In the genomic region with DNA sequence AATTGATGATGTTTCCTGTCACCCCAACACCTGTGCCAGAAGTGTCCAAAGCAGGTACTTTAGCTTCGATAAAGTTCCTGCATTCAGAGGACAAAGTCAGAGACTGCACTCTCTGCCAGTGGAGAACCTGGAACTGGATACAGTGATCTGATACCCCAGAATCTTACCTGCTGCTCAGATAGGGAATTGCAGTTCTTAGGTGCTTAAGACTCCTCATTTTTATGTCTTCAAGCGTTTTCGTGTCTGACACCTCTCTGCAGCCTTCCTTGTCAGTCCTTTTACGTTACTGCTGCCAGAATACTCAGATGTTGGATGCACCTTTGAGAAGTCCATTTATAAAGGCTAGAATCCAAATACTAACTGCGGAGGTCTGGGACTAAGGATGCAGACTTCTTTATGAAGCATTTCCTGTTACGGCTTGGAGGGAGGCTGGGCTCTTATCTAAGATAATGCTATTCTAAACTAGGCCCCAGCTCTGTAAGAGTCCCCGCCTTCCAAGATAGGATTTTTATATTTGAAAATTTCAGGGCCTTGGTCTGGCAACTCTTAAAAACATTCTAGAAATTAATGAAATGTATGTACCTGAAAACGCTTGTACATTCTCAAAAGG, we compare ENCODE assay signal across 2 cellular contexts.
TF ChIP-seq lines count a peak whose summit lies in the region.

No MANE protein-coding gene starts in this region.

TF ChIP-seq in HepG2, 621 proteins besides CTCF, POLR2A, EP300 and RAD21:
- no peak for TF ChIP-seq ZNF646 (CRISPR knock-in tag; IDR thresholded peaks at IDR 0.05)
- TF ChIP-seq, protein P1, sequence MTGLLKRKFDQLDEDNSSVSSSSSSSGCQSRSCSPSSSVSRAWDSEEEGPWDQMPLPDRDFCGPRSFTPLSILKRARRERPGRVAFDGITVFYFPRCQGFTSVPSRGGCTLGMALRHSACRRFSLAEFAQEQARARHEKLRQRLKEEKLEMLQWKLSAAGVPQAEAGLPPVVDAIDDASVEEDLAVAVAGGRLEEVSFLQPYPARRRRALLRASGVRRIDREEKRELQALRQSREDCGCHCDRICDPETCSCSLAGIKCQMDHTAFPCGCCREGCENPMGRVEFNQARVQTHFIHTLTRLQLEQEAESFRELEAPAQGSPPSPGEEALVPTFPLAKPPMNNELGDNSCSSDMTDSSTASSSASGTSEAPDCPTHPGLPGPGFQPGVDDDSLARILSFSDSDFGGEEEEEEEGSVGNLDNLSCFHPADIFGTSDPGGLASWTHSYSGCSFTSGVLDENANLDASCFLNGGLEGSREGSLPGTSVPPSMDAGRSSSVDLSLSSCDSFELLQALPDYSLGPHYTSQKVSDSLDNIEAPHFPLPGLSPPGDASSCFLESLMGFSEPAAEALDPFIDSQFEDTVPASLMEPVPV (CRISPR knock-in tag; IDR thresholded peaks at IDR 0.05): no peak
- TF ChIP-seq, protein P2, sequence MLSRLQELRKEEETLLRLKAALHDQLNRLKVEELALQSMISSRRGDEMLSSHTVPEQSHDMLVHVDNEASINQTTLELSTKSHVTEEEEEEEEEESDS (CRISPR knock-in tag; IDR thresholded peaks at IDR 0.05; ENCODE audit: borderline replicate concordance): no peak
- TF ChIP-seq NPAS2 (CRISPR knock-in tag; IDR thresholded peaks at IDR 0.05; ENCODE audit: borderline replicate concordance): no peak
- no peak for TF ChIP-seq SP1 (IDR thresholded peaks at IDR 0.05)
- TF ChIP-seq SP1 (CRISPR knock-in tag; IDR thresholded peaks at IDR 0.05): no peak
- no peak for TF ChIP-seq ZNF644 (CRISPR knock-in tag; IDR thresholded peaks at IDR 0.05; ENCODE audit: low read depth)
- no peak for TF ChIP-seq GPN1 (CRISPR knock-in tag; IDR thresholded peaks at IDR 0.05; ENCODE audit: borderline replicate concordance)
- TF ChIP-seq SALL1 (CRISPR knock-in tag; IDR thresholded peaks at IDR 0.05): no peak
- no peak for TF ChIP-seq ATF7-NPFF (CRISPR knock-in tag; IDR thresholded peaks at IDR 0.05; ENCODE audit: low read depth)
- TF ChIP-seq, protein P3, sequence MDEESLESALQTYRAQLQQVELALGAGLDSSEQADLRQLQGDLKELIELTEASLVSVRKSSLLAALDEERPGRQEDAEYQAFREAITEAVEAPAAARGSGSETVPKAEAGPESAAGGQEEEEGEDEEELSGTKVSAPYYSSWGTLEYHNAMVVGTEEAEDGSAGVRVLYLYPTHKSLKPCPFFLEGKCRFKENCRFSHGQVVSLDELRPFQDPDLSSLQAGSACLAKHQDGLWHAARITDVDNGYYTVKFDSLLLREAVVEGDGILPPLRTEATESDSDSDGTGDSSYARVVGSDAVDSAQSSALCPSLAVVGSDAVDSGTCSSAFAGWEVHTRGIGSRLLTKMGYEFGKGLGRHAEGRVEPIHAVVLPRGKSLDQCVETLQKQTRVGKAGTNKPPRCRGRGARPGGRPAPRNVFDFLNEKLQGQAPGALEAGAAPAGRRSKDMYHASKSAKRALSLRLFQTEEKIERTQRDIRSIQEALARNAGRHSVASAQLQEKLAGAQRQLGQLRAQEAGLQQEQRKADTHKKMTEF (CRISPR knock-in tag; IDR thresholded peaks at IDR 0.05): no peak
- TF ChIP-seq ZBTB38 (CRISPR knock-in tag; IDR thresholded peaks at IDR 0.05): no peak
- no peak for TF ChIP-seq NCOA1 (CRISPR knock-in tag; IDR thresholded peaks at IDR 0.05)
- TF ChIP-seq, protein P4, sequence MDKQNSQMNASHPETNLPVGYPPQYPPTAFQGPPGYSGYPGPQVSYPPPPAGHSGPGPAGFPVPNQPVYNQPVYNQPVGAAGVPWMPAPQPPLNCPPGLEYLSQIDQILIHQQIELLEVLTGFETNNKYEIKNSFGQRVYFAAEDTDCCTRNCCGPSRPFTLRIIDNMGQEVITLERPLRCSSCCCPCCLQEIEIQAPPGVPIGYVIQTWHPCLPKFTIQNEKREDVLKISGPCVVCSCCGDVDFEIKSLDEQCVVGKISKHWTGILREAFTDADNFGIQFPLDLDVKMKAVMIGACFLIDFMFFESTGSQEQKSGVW (CRISPR knock-in tag; IDR thresholded peaks at IDR 0.05; ENCODE audit: borderline replicate concordance): no peak
- no peak for TF ChIP-seq NKX3-1 (CRISPR knock-in tag; IDR thresholded peaks at IDR 0.05)

TF ChIP-seq in liver, 16 proteins besides CTCF, POLR2A, EP300 and RAD21 (continued from another document):
- TF ChIP-seq, protein P5, sequence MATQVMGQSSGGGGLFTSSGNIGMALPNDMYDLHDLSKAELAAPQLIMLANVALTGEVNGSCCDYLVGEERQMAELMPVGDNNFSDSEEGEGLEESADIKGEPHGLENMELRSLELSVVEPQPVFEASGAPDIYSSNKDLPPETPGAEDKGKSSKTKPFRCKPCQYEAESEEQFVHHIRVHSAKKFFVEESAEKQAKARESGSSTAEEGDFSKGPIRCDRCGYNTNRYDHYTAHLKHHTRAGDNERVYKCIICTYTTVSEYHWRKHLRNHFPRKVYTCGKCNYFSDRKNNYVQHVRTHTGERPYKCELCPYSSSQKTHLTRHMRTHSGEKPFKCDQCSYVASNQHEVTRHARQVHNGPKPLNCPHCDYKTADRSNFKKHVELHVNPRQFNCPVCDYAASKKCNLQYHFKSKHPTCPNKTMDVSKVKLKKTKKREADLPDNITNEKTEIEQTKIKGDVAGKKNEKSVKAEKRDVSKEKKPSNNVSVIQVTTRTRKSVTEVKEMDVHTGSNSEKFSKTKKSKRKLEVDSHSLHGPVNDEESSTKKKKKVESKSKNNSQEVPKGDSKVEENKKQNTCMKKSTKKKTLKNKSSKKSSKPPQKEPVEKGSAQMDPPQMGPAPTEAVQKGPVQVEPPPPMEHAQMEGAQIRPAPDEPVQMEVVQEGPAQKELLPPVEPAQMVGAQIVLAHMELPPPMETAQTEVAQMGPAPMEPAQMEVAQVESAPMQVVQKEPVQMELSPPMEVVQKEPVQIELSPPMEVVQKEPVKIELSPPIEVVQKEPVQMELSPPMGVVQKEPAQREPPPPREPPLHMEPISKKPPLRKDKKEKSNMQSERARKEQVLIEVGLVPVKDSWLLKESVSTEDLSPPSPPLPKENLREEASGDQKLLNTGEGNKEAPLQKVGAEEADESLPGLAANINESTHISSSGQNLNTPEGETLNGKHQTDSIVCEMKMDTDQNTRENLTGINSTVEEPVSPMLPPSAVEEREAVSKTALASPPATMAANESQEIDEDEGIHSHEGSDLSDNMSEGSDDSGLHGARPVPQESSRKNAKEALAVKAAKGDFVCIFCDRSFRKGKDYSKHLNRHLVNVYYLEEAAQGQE (IDR thresholded peaks at IDR 0.05): no peak
- no peak for TF ChIP-seq NR2F2 (IDR thresholded peaks at IDR 0.05)
- TF ChIP-seq, protein P6, sequence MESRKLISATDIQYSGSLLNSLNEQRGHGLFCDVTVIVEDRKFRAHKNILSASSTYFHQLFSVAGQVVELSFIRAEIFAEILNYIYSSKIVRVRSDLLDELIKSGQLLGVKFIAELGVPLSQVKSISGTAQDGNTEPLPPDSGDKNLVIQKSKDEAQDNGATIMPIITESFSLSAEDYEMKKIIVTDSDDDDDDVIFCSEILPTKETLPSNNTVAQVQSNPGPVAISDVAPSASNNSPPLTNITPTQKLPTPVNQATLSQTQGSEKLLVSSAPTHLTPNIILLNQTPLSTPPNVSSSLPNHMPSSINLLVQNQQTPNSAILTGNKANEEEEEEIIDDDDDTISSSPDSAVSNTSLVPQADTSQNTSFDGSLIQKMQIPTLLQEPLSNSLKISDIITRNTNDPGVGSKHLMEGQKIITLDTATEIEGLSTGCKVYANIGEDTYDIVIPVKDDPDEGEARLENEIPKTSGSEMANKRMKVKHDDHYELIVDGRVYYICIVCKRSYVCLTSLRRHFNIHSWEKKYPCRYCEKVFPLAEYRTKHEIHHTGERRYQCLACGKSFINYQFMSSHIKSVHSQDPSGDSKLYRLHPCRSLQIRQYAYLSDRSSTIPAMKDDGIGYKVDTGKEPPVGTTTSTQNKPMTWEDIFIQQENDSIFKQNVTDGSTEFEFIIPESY (IDR thresholded peaks at IDR 0.05): no peak
